Comparison of ENCODE assay signal across 8 cellular contexts in genomic region chr17:38893612-38894011, GRCh38. TPM values are rescaled to one million over a fixed set of nuclear protein-coding genes. Genes with fewer than 3 reads are reported as not detected.
A peak's percentile ranks its signal among the peaks of the same experiment; 100 is the strongest.
DNase-seq lines count a peak whose midpoint lies in the region; ATAC-seq, FAIRE-seq and TF ChIP-seq lines count a peak whose summit lies in the region.

No MANE protein-coding gene starts in this region.

- H3K4me3 Mint-ChIP-seq in activated naive CD8-positive, alpha-beta T cell treated with anti-CD3 and anti-CD28 coated beads, Interleukin-2, amount 50 U/mL, for 24 hours: peak overlapping the region; percentile 11

- intact Hi-C loops in right lobe of liver (cut with DNase I): no loop called here

- 0% methylated on average over 5 of the region's 6 CpGs for WGBS in right lobe of liver (ENCODE audit: insufficient coverage, low coverage, low lambda C conversion rate, missing lambda C conversion rate)

- ATAC-seq in activated CD4-positive, CD25-positive, alpha-beta regulatory T cell treated with anti-CD3 and anti-CD28 coated beads, Interleukin-2, amount 50 U/mL, for 24 hours: peak; percentile 31 to 37
- peak; percentile 62 for ATAC-seq in activated naive CD8-positive, alpha-beta T cell treated with anti-CD3 and anti-CD28 coated beads, Interleukin-2, amount 50 U/mL, for 24 hours
- peak; percentile 19 to 61 (median 34) for ATAC-seq in right lobe of liver
- no peak for ATAC-seq in thoracic aorta (ENCODE audit: insufficient number of reproducible peaks, low FRiP score, low read depth)
- ATAC-seq in HG02852 (IDR thresholded peaks at IDR 0.05; ENCODE audit: unreplicated experiment): no peak

- TF ChIP-seq POLR2A in right lobe of liver (IDR thresholded peaks at IDR 0.05): no peak

- H3K27me3 Mint-ChIP-seq in activated naive CD8-positive, alpha-beta T cell treated with anti-CD3 and anti-CD28 coated beads, Interleukin-2, amount 50 U/mL, for 24 hours: no peaks in the 10 kb centered on the region

- H3K9me3 ChIP-seq in right lobe of liver (no peaks in the 10 kb centered on the region), thoracic aorta (no peaks in the 10 kb centered on the region)

- H3K4me1 Mint-ChIP-seq in activated naive CD8-positive, alpha-beta T cell treated with anti-CD3 and anti-CD28 coated beads, Interleukin-2, amount 50 U/mL, for 24 hours: peaks cover 92% of the 10 kb centered on the region

- peak overlapping the region; percentile 47 for H3K27ac Mint-ChIP-seq in activated naive CD8-positive, alpha-beta T cell treated with anti-CD3 and anti-CD28 coated beads, Interleukin-2, amount 50 U/mL, for 24 hours

- DNase-seq in activated CD4-positive, CD25-positive, alpha-beta regulatory T cell treated with anti-CD3 and anti-CD28 coated beads, Interleukin-2, amount 50 U/mL, for 72 hours: no peak
- peak; percentile 64 for DNase-seq in activated naive CD8-positive, alpha-beta T cell treated with anti-CD3 and anti-CD28 coated beads, Interleukin-2, amount 50 U/mL, for 24 hours
- DNase-seq in right lobe of liver (peak in 1 of 3 donors; percentile 81), thoracic aorta (ENCODE audit: low spot score) (no peak), GM19239 (ENCODE audit: insufficient read length, low spot score) (no peak)
- DNase-seq in stimulated activated naive CD4-positive, alpha-beta T cell treated with Interleukin-2 at 50 U/mL for 16 hours (lab: John Stamatoyannopoulos, UW): no peak

- H3K36me3 ChIP-seq in right lobe of liver (peaks cover 3 to 29% (median 8%) of the 10 kb centered on the region in 4 donors), thoracic aorta (peaks cover 47% of the 10 kb centered on the region)

- H3K36me3 Mint-ChIP-seq in activated naive CD8-positive, alpha-beta T cell treated with anti-CD3 and anti-CD28 coated beads, Interleukin-2, amount 50 U/mL, for 24 hours (ENCODE audit: low read depth): peaks cover 24% of the 10 kb centered on the region

- H3K9me3 Mint-ChIP-seq in activated naive CD8-positive, alpha-beta T cell treated with anti-CD3 and anti-CD28 coated beads, Interleukin-2, amount 50 U/mL, for 24 hours: no peaks in the 10 kb centered on the region

- H3K4me3 ChIP-seq in right lobe of liver (no peak overlapping the region), thoracic aorta (no peak overlapping the region)

- no peak for FAIRE-seq in GM19239 (lab: Jason Lieb, UNC)

- H3K27me3 ChIP-seq in right lobe of liver (no peaks in the 10 kb centered on the region), thoracic aorta (replicated peaks; ENCODE audit: insufficient read depth) (no peaks in the 10 kb centered on the region)

- TF ChIP-seq CTCF in right lobe of liver (IDR thresholded peaks at IDR 0.05) (no peak), thoracic aorta (IDR thresholded peaks at IDR 0.05) (no peak)

- peaks cover 0 to 50% (median 31%) of the 10 kb centered on the region in 4 donors for H3K4me1 ChIP-seq in right lobe of liver
- peaks cover 43 to 66% of the 10 kb centered on the region in 2 donors for H3K4me1 ChIP-seq in thoracic aorta (ENCODE audit: control insufficient read depth in 1 of 2, low read depth in 2 of 2)

- H3K27ac ChIP-seq in right lobe of liver: peak overlapping the region; percentile 9 to 31 (median 10)
- H3K27ac ChIP-seq in thoracic aorta: peak overlapping the region; percentile 36 to 46

RNA-seq across cellular contexts. Expression of gene LASP1, which starts 23.8 kb away (rescaled TPM):
- total RNA-seq in right lobe of liver (100 to 1,000 TPM in 2 of 6 experiments, 10 to 100 TPM in 4; 52.2 to 124 (median 84.8) TPM), thoracic aorta (100 to 1,000 TPM in 1 of 2 donors, 10 to 100 TPM in 1; 87.2 to 219 TPM)

RNA-seq across cellular contexts. Expression of gene RPL23, which starts 40.1 kb away (rescaled TPM):
- total RNA-seq in right lobe of liver: 100 to 1,000 TPM; 389 to 609 (median 436) TPM
- 100 to 1,000 TPM; 870 to 981 TPM for total RNA-seq in thoracic aorta

Comparison
In these comparisons a context has a peak if more than half of its experiments do, and no peak if none do; other contexts are left out.
1. ATAC-seq: peak in activated CD4-positive, CD25-positive, alpha-beta regulatory T cell treated with anti-CD3 and anti-CD28 coated beads, Interleukin-2, amount 50 U/mL, for 24 hours (2 of 2), activated naive CD8-positive, alpha-beta T cell treated with anti-CD3 and anti-CD28 coated beads, Interleukin-2, amount 50 U/mL, for 24 hours (single experiment) and right lobe of liver (4 of 4); none in thoracic aorta (single experiment) and HG02852 (single experiment).